In genomic region chr2:219369447-219369861, GRCh38 we compare ENCODE assay signal across 13 cellular contexts. TPM values are rescaled to one million over a fixed set of nuclear protein-coding genes. Genes with fewer than 3 reads are reported as not detected.
A peak's percentile ranks its signal among the peaks of the same experiment; 100 is the strongest.
DNase-seq lines count a peak whose midpoint lies in the region; TF ChIP-seq lines count a peak whose summit lies in the region.
"Had no signal": no experiment of that assay in that cellular context is flagged by ENCODE, and none has a peak within 500 bp of the region (broad histone marks: within the 10 kb centered on the region; RNA-seq: fewer than 3 reads in every experiment).

No MANE protein-coding gene starts in this region.

- H3K27me3 ChIP-seq in AG04450 (ENCODE audit: control insufficient read depth, insufficient read depth, low read length): no peaks in the 10 kb centered on the region

- H3K27me3 Mint-ChIP-seq in mesothelial cell of epicardium (ENCODE audit: low read depth): no peaks in the 10 kb centered on the region

- peak overlapping the region; percentile 91 for H3K27ac Mint-ChIP-seq in mesothelial cell of epicardium

- no peaks in the 10 kb centered on the region for H3K9me3 Mint-ChIP-seq in mesothelial cell of epicardium

- DNase-seq in AG04450 (ENCODE audit: low read depth, low spot score): no peak
- peak; percentile 10 for DNase-seq in NCI-H1694 treated with DMSO at 0.1 percent for 48 hours (lab: John Stamatoyannopoulos, UW)
- peak; percentile 51 for DNase-seq in epithelial cell of prostate (ENCODE audit: low read depth, low spot score)
- DNase-seq in mesothelial cell of epicardium (ENCODE audit: low spot score in 2 of 2, unreplicated experiment in 2 of 2): no peak
- DNase-seq in amniotic stem cell (lab: John Stamatoyannopoulos, UW): no peak
- no peak for DNase-seq in T-helper 9 cell
- no peak for DNase-seq in cortex of kidney (lab: John Stamatoyannopoulos, UW)
- DNase-seq in dermis blood vessel endothelial cell: no peak
- DNase-seq: MM.1S, SIG-M5 had no signal

- peaks cover 16% of the 10 kb centered on the region for H3K4me1 Mint-ChIP-seq in mesothelial cell of epicardium

- CTCF ChIA-PET in AG04450 (lab: Charles Lee): interaction anchor here (0.8 to 2.1 kb wide), 4 partner anchors 8 to 160 kb away, joined by 3 to 11 read pairs (median 7); no protein-coding TSS in a partner anchor

- POLR2A ChIA-PET in AG04450 (lab: Yijun Ruan, JAX): interaction anchor here (0.6 to 2.1 kb wide), 5 partner anchors 10 to 129 kb away, joined by 3 to 14 read pairs (median 4); partner anchors contain the start of gene DNPEP

- no peak for TF ChIP-seq CTCF in AG04450 (IDR thresholded peaks at IDR 0.05; ENCODE audit: low read depth, low read length)
- no peak for TF ChIP-seq CTCF in mesothelial cell of epicardium (IDR thresholded peaks at IDR 0.05; ENCODE audit: unreplicated experiment)

- H3K9me3 ChIP-seq in AG04450 (ENCODE audit: control insufficient read depth, insufficient read depth, low read length): no peaks in the 10 kb centered on the region

- no peak overlapping the region for H3K4me3 ChIP-seq in AG04450 (ENCODE audit: low read depth, low read length)

- no peak overlapping the region for H3K4me3 Mint-ChIP-seq in mesothelial cell of epicardium

- H3K27ac ChIP-seq in AG04450 (ENCODE audit: low read depth, low read length) (peak overlapping the region; percentile 81), epithelial cell of prostate (no peak overlapping the region)
- H3K27ac ChIP-seq: C4-2B had no signal

- H3K36me3 Mint-ChIP-seq in mesothelial cell of epicardium: peaks cover 12% of the 10 kb centered on the region

RNA-seq across cellular contexts. Expression of gene DNPEP, which starts 18.3 kb away (rescaled TPM):
- polyA plus RNA-seq in AG04450 (2011; rRNA removed): 41.5 and 71.2 TPM in 2 replicates
- polyA minus RNA-seq in AG04450 (2011; rRNA and poly(A)+ RNA removed): 48.2 and 81.9 TPM in 2 replicates
- total RNA-seq in mesothelial cell of epicardium: 73.2 to 85.1 TPM (median 77.1 TPM) in 3 replicates
- 54.1 and 67.7 TPM in 2 replicates for total RNA-seq in dermis blood vessel endothelial cell

RNA-seq across cellular contexts. Expression of gene RESP18, which starts 36.9 kb away (rescaled TPM):
- polyA plus RNA-seq in AG04450 (2011; rRNA removed): not detected in 2 replicates
- not detected in 2 replicates for polyA minus RNA-seq in AG04450 (2011; rRNA and poly(A)+ RNA removed)
- total RNA-seq in mesothelial cell of epicardium (not detected in 3 replicates), dermis blood vessel endothelial cell (not detected in 2 replicates)
- total RNA-seq: dermis microvascular lymphatic vessel endothelial cell, lung microvascular endothelial cell had no signal

RNA-seq across cellular contexts. Expression of gene DES, which starts 48.7 kb away (rescaled TPM):
- 19.8 and 24.9 TPM in 2 replicates for polyA plus RNA-seq in AG04450 (2011; rRNA removed)
- 40.7 and 49.5 TPM in 2 replicates for polyA minus RNA-seq in AG04450 (2011; rRNA and poly(A)+ RNA removed)
- total RNA-seq in mesothelial cell of epicardium (33.0 to 38.5 TPM (median 37.0 TPM) in 3 replicates), dermis blood vessel endothelial cell (not detected in 2 replicates)
- total RNA-seq: dermis microvascular lymphatic vessel endothelial cell had no signal

Comparison
In these comparisons a context has a peak if more than half of its experiments do, and no peak if none do; other contexts are left out.
1. DNase-seq: peak in NCI-H1694 treated with DMSO at 0.1 percent for 48 hours (single experiment) and epithelial cell of prostate (single experiment); none in AG04450 (single experiment), mesothelial cell of epicardium (0 of 2), amniotic stem cell (single experiment), T-helper 9 cell (single experiment), cortex of kidney (single experiment) and dermis blood vessel endothelial cell (single experiment).
2. RNA of gene DES, which starts 48.7 kb away (total RNA-seq): 33.0 to 38.5 TPM in mesothelial cell of epicardium; not detected in dermis blood vessel endothelial cell; every median in the first group is over 10 times any median in the second.